Comparison of ENCODE assay signal across 8 cellular contexts in the genomic region with DNA sequence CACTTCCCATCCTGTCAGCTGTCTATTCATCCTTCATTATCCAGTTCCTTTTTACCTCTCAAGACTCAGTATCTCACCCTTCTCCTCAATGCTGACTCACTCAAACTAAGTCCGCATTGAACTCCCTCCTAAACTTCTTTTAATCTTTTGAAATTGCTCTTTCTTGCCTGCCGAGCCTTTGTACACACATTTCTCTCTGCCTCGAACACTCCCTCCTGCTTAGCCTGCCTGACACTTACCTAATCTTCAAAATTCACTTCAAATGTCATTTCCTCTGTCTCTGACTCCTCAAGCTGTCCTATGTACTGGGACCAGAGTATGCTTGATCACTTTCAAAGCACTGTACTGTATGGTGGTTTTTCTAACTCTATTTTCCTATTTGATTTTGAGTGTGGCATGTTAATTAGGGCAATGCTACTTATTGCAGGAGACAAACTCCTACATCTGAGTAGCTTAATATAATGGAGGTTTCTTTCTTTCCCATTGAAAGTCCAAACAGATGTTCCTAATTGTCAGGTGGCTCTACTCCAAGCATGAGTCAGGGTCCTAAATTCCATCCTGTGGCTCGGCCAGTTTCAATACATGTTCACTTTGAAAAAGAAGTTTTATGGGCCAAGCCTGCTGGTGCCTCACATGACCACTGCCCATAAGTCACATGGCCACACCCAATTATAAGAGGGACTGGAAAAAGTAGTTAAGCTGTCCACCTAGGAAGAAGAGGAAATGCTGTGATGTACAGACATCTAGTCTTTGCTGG.
A peak's percentile ranks its signal among the peaks of the same experiment; 100 is the strongest.
DNase-seq lines count a peak whose midpoint lies in the region; ATAC-seq lines count a peak whose summit lies in the region.

No MANE protein-coding gene starts in this region.

- peak; percentile 6 for DNase-seq in GOT3 (lab: John Stamatoyannopoulos, UW)
- DNase-seq in amniotic stem cell (lab: John Stamatoyannopoulos, UW), result peak; percentile 73
- DNase-seq in hepatic stellate cell (ENCODE audit: low spot score), result peak; percentile 31
- DNase-seq in stromal cell of bone marrow (ENCODE audit: low read depth), result peak; percentile 93
- no peak for DNase-seq in activated CD4-positive, alpha-beta T cell treated with anti-CD3 and anti-CD28 coated beads for 4 hours
- DNase-seq in HUDEP-2 (lab: John Stamatoyannopoulos, UW; ENCODE audit: unreplicated experiment in 76 of 76), result no peak

- ATAC-seq in HG03196 (IDR thresholded peaks at IDR 0.05; ENCODE audit: unreplicated experiment) (no peak), GM19452 (IDR thresholded peaks at IDR 0.05; ENCODE audit: unreplicated experiment) (no peak)

Comparison
In these comparisons a context has a peak if more than half of its experiments do, and no peak if none do; other contexts are left out.
1. DNase-seq: peak in GOT3 (single experiment), amniotic stem cell (single experiment), hepatic stellate cell (single experiment) and stromal cell of bone marrow (single experiment); none in activated CD4-positive, alpha-beta T cell treated with anti-CD3 and anti-CD28 coated beads for 4 hours (0 of 2) and HUDEP-2 (0 of 76).